ENCODE assay signal across 10 cellular contexts in the genomic region with DNA sequence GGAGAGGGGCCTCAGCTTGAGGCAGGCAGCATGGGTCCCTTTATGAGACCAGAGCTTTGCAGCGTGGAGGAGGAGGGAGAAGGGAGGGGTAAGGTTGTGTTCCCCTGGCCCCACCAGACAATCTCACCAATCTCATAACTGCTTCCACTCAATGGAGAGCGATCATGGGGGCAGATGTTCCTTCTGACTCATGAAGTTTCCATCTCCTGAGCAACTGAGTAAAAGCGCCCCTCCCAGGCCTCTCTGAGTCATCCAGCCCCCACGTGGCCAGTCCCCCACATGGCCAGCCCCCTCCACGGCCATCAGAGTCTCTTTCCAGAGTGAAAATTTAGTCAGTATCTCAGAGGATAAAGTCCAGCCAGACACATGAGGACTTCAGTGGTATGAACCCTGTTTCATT. TPM values are rescaled to one million over a fixed set of nuclear protein-coding genes. Genes with fewer than 3 reads are reported as not detected.
DNase-seq lines count a peak whose midpoint lies in the region; ATAC-seq and TF ChIP-seq lines count a peak whose summit lies in the region.
"Had no signal": no experiment of that assay in that cellular context is flagged by ENCODE, and none has a peak within 500 bp of the region (broad histone marks: within the 10 kb centered on the region; RNA-seq: fewer than 3 reads in every experiment).

No MANE protein-coding gene starts in this region.

- H3K36me3 ChIP-seq in tibial nerve (no peaks in the 10 kb centered on the region), stomach (no peaks in the 10 kb centered on the region)
- H3K36me3 ChIP-seq: upper lobe of right lung had no signal

- ATAC-seq in HG02571 (IDR thresholded peaks at IDR 0.05; ENCODE audit: unreplicated experiment) = peak; percentile 48
- ATAC-seq: upper lobe of right lung had no signal

- TF ChIP-seq EP300 in tibial nerve (IDR thresholded peaks at IDR 0.05) (no peak), stomach (IDR thresholded peaks at IDR 0.05) (no peak)

- H3K4me1 ChIP-seq in tibial nerve = no peaks in the 10 kb centered on the region
- H3K4me1 ChIP-seq in stomach = no peaks in the 10 kb centered on the region
- H3K4me1 ChIP-seq: upper lobe of right lung had no signal

- H3K27me3 ChIP-seq in tibial nerve = peaks cover 0 to 6% of the 10 kb centered on the region in 2 donors
- H3K27me3 ChIP-seq in stomach = peaks cover 0 to 38% (median 10%) of the 10 kb centered on the region in 3 donors
- H3K27me3 ChIP-seq: upper lobe of right lung had no signal

- WGBS in tibial nerve, 2 donors = 25 to 37% methylated on average over 5 of the region's 5 CpGs
- 20 to 67% (median 25%) methylated on average over 2 to 5 of the region's 5 CpGs for WGBS in stomach, 5 donors

- TF ChIP-seq POLR2A in tibial nerve (IDR thresholded peaks at IDR 0.05) (no peak), stomach (IDR thresholded peaks at IDR 0.05) (no peak)

- peak; percentile 48 to 56 for DNase-seq in activated CD4-positive, alpha-beta T cell treated with anti-CD3 and anti-CD28 coated beads, Interleukin-2, amount 50 U/mL, for 4 hours
- peak; percentile 12 for DNase-seq in fibroblast of gingiva (ENCODE audit: low read depth)
- DNase-seq in stimulated activated CD4-positive, alpha-beta T cell treated with anti-CD3 and anti-CD28 coated beads, TNF-alpha, amount 100 ng/mL, for 48 hours (ENCODE audit: low read depth in 3 of 3) = peak; percentile 28 to 36 (median 35)
- no peak for DNase-seq in DMS53 treated with DMSO at 0.1 percent for 48 hours (lab: John Stamatoyannopoulos, UW; ENCODE audit: unreplicated experiment)
- DNase-seq in tibial nerve (ENCODE audit: low spot score in 2 of 2) = no peak
- DNase-seq in DMS79 treated with DMSO at 0.1 percent for 48 hours (lab: John Stamatoyannopoulos, UW) = no peak
- no peak for DNase-seq in stomach
- DNase-seq: NCI-H345, upper lobe of right lung had no signal

- intact Hi-C loops in stomach (cut with DNase I; ENCODE audit: low total_unique reads) = no loop called here

- no peak overlapping the region for H3K27ac ChIP-seq in tibial nerve
- H3K27ac ChIP-seq in stomach = no peak overlapping the region
- H3K27ac ChIP-seq: upper lobe of right lung had no signal

- TF ChIP-seq CTCF in tibial nerve (IDR thresholded peaks at IDR 0.05) (no peak), stomach (IDR thresholded peaks at IDR 0.05) (no peak)

- H3K9me3 ChIP-seq in tibial nerve (peaks cover 0 to 10% (median 0%) of the 10 kb centered on the region in 4 donors), stomach (peaks cover 0 to 6% (median 0%) of the 10 kb centered on the region in 4 donors)
- H3K9me3 ChIP-seq: upper lobe of right lung had no signal

- H3K4me3 ChIP-seq in tibial nerve (no peak overlapping the region), stomach (no peak overlapping the region)
- H3K4me3 ChIP-seq: upper lobe of right lung had no signal

RNA-seq across cellular contexts. Expression of gene PLXNC1, which starts 39.2 kb away (rescaled TPM):
- total RNA-seq in tibial nerve = 10 to 100 TPM in 2 of 4 donors, 1 to 10 TPM in 2; 9.0 to 20.8 (median 11.4) TPM
- total RNA-seq in stomach = 10 to 100 TPM in 1 of 5 donors, 1 to 10 TPM in 3, under 1 TPM in 1; 0.89 to 16.5 (median 6.2) TPM
- 1 to 10 TPM in 1 of 3 donors, under 1 TPM in 2; 0.40 to 1.2 (median 0.46) TPM for polyA plus RNA-seq in stomach

Comparison
In these comparisons a context has a peak if more than half of its experiments do, and no peak if none do; other contexts are left out.
1. DNase-seq: peak in activated CD4-positive, alpha-beta T cell treated with anti-CD3 and anti-CD28 coated beads, Interleukin-2, amount 50 U/mL, for 4 hours (2 of 2), fibroblast of gingiva (single experiment) and stimulated activated CD4-positive, alpha-beta T cell treated with anti-CD3 and anti-CD28 coated beads, TNF-alpha, amount 100 ng/mL, for 48 hours (3 of 3); none in DMS53 treated with DMSO at 0.1 percent for 48 hours (single experiment), tibial nerve (0 of 2), DMS79 treated with DMSO at 0.1 percent for 48 hours (single experiment) and stomach (single experiment).